Comparison of ENCODE assay signal across 9 cellular contexts in genomic region chr17:82884923-82885322, GRCh38. TPM values are rescaled to one million over a fixed set of nuclear protein-coding genes. Genes with fewer than 3 reads are reported as not detected.
DNase-seq lines count a peak whose midpoint lies in the region; ATAC-seq and TF ChIP-seq lines count a peak whose summit lies in the region.
"Had no signal": no experiment of that assay in that cellular context is flagged by ENCODE, and none has a peak within 500 bp of the region (broad histone marks: within the 10 kb centered on the region; RNA-seq: fewer than 3 reads in every experiment).

No MANE protein-coding gene starts in this region.

- H3K4me3 ChIP-seq in heart left ventricle (no peak overlapping the region), stomach (no peak overlapping the region)

- TF ChIP-seq CTCF in heart left ventricle (IDR thresholded peaks at IDR 0.05) (no peak), stomach (IDR thresholded peaks at IDR 0.05) (no peak)

- no peak for ATAC-seq in heart left ventricle
- ATAC-seq in HG02798 (IDR thresholded peaks at IDR 0.05; ENCODE audit: poor library complexity, unreplicated experiment), result no peak

- DNase-seq in activated T-cell treated with anti-CD3 and anti-CD28 coated beads for 48 hours (ENCODE audit: low read depth) (peak; percentile 26), activated T-cell treated with anti-CD3 and anti-CD28 coated beads for 4 hours (no peak), heart left ventricle (peak in 3 of 5 donors; percentile 23 to 60 (median 31)), stomach (no peak), HT-29 (ENCODE audit: low spot score) (no peak), NCI-H1930 (lab: John Stamatoyannopoulos, UW) (no peak)
- peak; percentile 71 for DNase-seq in activated CD8-positive, alpha-beta memory T cell treated with anti-CD3 and anti-CD28 coated beads, Interleukin-2, amount 50 U/mL, for 48 hours
- DNase-seq: NCI-H1436 treated with DMSO at 0.1 percent for 48 hours had no signal

- H3K27ac ChIP-seq in heart left ventricle (peak overlapping the region in 7 of 12 donors; percentile 28 to 81 (median 52)), stomach (peak overlapping the region; percentile 53 to 91 (median 87))

- H3K4me1 ChIP-seq in heart left ventricle (peaks cover 5 to 76% (median 49%) of the 10 kb centered on the region in 12 donors), stomach (peaks cover 49 to 94% (median 81%) of the 10 kb centered on the region in 4 donors)

- TF ChIP-seq EP300 in stomach (IDR thresholded peaks at IDR 0.05), result no peak

- TF ChIP-seq POLR2A in heart left ventricle (IDR thresholded peaks at IDR 0.05) (no peak), stomach (IDR thresholded peaks at IDR 0.05) (no peak)

- no peaks in the 10 kb centered on the region for H3K27me3 ChIP-seq in heart left ventricle
- no peaks in the 10 kb centered on the region for H3K27me3 ChIP-seq in stomach

- H3K9me3 ChIP-seq in heart left ventricle (no peaks in the 10 kb centered on the region), stomach (no peaks in the 10 kb centered on the region)

- peaks cover 0 to 6% (median 0%) of the 10 kb centered on the region in 9 donors for H3K36me3 ChIP-seq in heart left ventricle
- peaks cover 0 to 3% (median 2%) of the 10 kb centered on the region in 4 donors for H3K36me3 ChIP-seq in stomach

- intact Hi-C loops in heart left ventricle (cut with DNase I) (no loop called here), stomach (cut with DNase I; ENCODE audit: low total_unique reads) (no loop called here)

- 56 to 70% (median 67%) methylated on average over 6 of the region's 6 CpGs for WGBS in heart left ventricle, 4 donors
- 50 to 63% (median 53%) methylated on average over 6 of the region's 6 CpGs for WGBS in stomach, 5 donors

RNA-seq across cellular contexts. Expression of gene ZNF750, which starts 45.1 kb away (rescaled TPM):
- total RNA-seq in heart left ventricle (under 1 TPM in 2 of 9 donors, not detected in 7; 0.31 to 0.38 TPM), stomach (not detected)
- polyA plus RNA-seq in heart left ventricle (under 1 TPM; 0.08 to 0.17 TPM), stomach (1 to 10 TPM in 1 of 3 donors, not detected in 2; 9.5 TPM)
- total RNA-seq in HT-29 (2014; rRNA removed; shearing (Covaris generic)), result 0.05 TPM in 1 of 2 replicates, not detected in the other

Comparison
In these comparisons a context has a peak if more than half of its experiments do, and no peak if none do; other contexts are left out.
1. DNase-seq: peak in activated T-cell treated with anti-CD3 and anti-CD28 coated beads for 48 hours (single experiment), activated CD8-positive, alpha-beta memory T cell treated with anti-CD3 and anti-CD28 coated beads, Interleukin-2, amount 50 U/mL, for 48 hours (single experiment) and heart left ventricle (3 of 5); none in activated T-cell treated with anti-CD3 and anti-CD28 coated beads for 4 hours (single experiment), stomach (single experiment), HT-29 (single experiment) and NCI-H1930 (0 of 2).